10 cellular contexts compared by ENCODE assay signal in the genomic region with DNA sequence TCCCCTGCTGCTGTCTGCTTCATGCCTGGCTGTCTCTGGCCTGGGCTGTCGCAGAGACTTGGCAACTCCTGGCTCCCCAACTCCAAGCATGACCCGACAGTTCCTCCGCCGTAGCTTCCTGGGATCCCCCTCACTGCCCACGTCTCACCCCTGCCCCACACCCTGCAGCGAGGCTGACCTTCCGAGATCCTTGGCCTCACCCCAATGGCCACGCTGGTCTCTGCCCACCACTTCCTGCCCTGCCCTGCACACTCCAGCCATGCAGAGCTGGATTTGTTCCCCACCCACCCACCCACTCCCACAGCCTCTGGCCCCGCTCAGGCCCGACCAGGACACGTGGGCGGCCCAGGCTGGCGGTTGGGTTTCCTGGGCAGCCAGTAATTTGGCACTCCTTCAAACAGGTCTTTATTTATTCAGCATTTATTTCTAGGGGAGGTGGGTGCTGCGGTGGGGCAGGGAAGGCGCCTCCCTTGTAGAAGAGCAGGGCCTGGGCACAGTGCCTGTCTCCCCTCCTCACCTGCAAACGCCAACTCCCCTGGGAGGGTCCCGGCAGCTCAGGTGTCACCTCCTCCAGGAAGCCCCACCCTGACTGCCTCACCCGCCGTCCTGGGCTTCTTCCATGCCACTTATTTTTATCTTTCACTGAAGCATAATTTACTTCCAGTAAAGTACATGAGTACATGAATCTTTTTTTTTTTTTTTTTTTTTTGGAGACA. TPM values are rescaled to one million over a fixed set of nuclear protein-coding genes. Genes with fewer than 3 reads are reported as not detected.
A peak's percentile ranks its signal among the peaks of the same experiment; 100 is the strongest.
DNase-seq lines count a peak whose midpoint lies in the region; ATAC-seq and TF ChIP-seq lines count a peak whose summit lies in the region.
"Had no signal": no experiment of that assay in that cellular context is flagged by ENCODE, and none has a peak within 500 bp of the region (broad histone marks: within the 10 kb centered on the region; RNA-seq: fewer than 3 reads in every experiment).

No MANE protein-coding gene starts in this region.

- H3K27ac ChIP-seq in osteoblast (ENCODE audit: low read depth, low read length) = peak overlapping the region; percentile 99
- H3K27ac ChIP-seq: KMS-11 had no signal

- H3K4me2 ChIP-seq in osteoblast (ENCODE audit: insufficient read depth, low read length) = peak overlapping the region; percentile 79
- H3K4me2 ChIP-seq: KMS-11 had no signal

- intact Hi-C loops in dendritic cell treated with granulocyte-macrophage colony-stimulating factor and Interleukin-4, amounts not matched to agents 40 ng/mL and 50 ng/mL, for 4 days (cut with micrococcal nuclease) = no loop called here
- intact Hi-C loops in activated T-helper 1 cell treated with anti-CD3 and anti-CD28 coated beads, Interleukin-12 subunit alpha, Interleukin-12 subunit beta, Interleukin-2, Interleukin-4 antibody, amounts not matched to agents 30 ng/mL and 10 ng/mL and 1 ng/mL, durations not matched to agents 14 hours and 24 hours and 36 hours (cut with micrococcal nuclease) = no loop called here

- DNase-seq in Caki2 (ENCODE audit: low read depth) (peak; percentile 75), NCI-H2171 (lab: John Stamatoyannopoulos, UW) (peak; percentile 72), osteoblast (ENCODE audit: insufficient read length, low spot score, missing footprints) (peak; percentile 88)
- no peak for DNase-seq in activated T-helper 1 cell treated with anti-CD3 and anti-CD28 coated beads, Interleukin-12 subunit alpha, Interleukin-12 subunit beta, Interleukin-2, Interleukin-4 antibody, amounts not matched to agents 30 ng/mL and 10 ng/mL and 1 ng/mL, durations not matched to agents 14 hours and 24 hours and 36 hours (ENCODE audit: low spot score)
- DNase-seq in natural killer cell treated with Interleukin-12 subunit alpha and Interleukin-12 subunit beta and Interleukin-15 and Interleukin-18, amount 100 ng/mL, for 72 hours (ENCODE audit: low spot score) = no peak
- DNase-seq: posterior cingulate gyrus had no signal

- in situ Hi-C loops in Caki2 (cut with HindIII; ENCODE audit: low pct_unique_long_range_greater_than_20kb, low sequenced_read_pairs) = no loop called here

- no peaks in the 10 kb centered on the region for H4K20me1 ChIP-seq in osteoblast (ENCODE audit: insufficient read depth, low read length)

- peaks cover 32% of the 10 kb centered on the region for H3K27me3 Mint-ChIP-seq in dendritic cell treated with granulocyte-macrophage colony-stimulating factor and Interleukin-4, amounts not matched to agents 40 ng/mL and 50 ng/mL, for 4 days
- no peaks in the 10 kb centered on the region for H3K27me3 Mint-ChIP-seq in activated T-helper 1 cell treated with anti-CD3 and anti-CD28 coated beads, Interleukin-12 subunit alpha, Interleukin-12 subunit beta, Interleukin-2, Interleukin-4 antibody, amounts not matched to agents 30 ng/mL and 10 ng/mL and 1 ng/mL, durations not matched to agents 14 hours and 24 hours and 36 hours (ENCODE audit: insufficient read depth)
- H3K27me3 Mint-ChIP-seq in natural killer cell treated with Interleukin-12 subunit alpha and Interleukin-12 subunit beta and Interleukin-15 and Interleukin-18, amount 100 ng/mL, for 72 hours = peaks cover 4 to 7% of the 10 kb centered on the region in 2 donors

- H3K4me1 Mint-ChIP-seq in dendritic cell treated with granulocyte-macrophage colony-stimulating factor and Interleukin-4, amounts not matched to agents 40 ng/mL and 50 ng/mL, for 4 days (ENCODE audit: low read depth) = peaks cover 69% of the 10 kb centered on the region
- no peaks in the 10 kb centered on the region for H3K4me1 Mint-ChIP-seq in activated T-helper 1 cell treated with anti-CD3 and anti-CD28 coated beads, Interleukin-12 subunit alpha, Interleukin-12 subunit beta, Interleukin-2, Interleukin-4 antibody, amounts not matched to agents 30 ng/mL and 10 ng/mL and 1 ng/mL, durations not matched to agents 14 hours and 24 hours and 36 hours (ENCODE audit: low read depth)
- H3K4me1 Mint-ChIP-seq in natural killer cell treated with Interleukin-12 subunit alpha and Interleukin-12 subunit beta and Interleukin-15 and Interleukin-18, amount 100 ng/mL, for 72 hours (ENCODE audit: low read depth in 2 of 2) = peaks cover 0 to 8% of the 10 kb centered on the region in 2 donors

- H3K9me3 ChIP-seq in osteoblast (ENCODE audit: low read depth, low read length) = no peaks in the 10 kb centered on the region

- H3K36me3 ChIP-seq in osteoblast (ENCODE audit: insufficient read depth, low read length) = no peaks in the 10 kb centered on the region

- no peak overlapping the region for H2AFZ ChIP-seq in osteoblast (ENCODE audit: low read length)

- H3K27ac Mint-ChIP-seq in dendritic cell treated with granulocyte-macrophage colony-stimulating factor and Interleukin-4, amounts not matched to agents 40 ng/mL and 50 ng/mL, for 4 days = peak overlapping the region; percentile 45
- no peak overlapping the region for H3K27ac Mint-ChIP-seq in activated T-helper 1 cell treated with anti-CD3 and anti-CD28 coated beads, Interleukin-12 subunit alpha, Interleukin-12 subunit beta, Interleukin-2, Interleukin-4 antibody, amounts not matched to agents 30 ng/mL and 10 ng/mL and 1 ng/mL, durations not matched to agents 14 hours and 24 hours and 36 hours
- no peak overlapping the region for H3K27ac Mint-ChIP-seq in natural killer cell treated with Interleukin-12 subunit alpha and Interleukin-12 subunit beta and Interleukin-15 and Interleukin-18, amount 100 ng/mL, for 72 hours

- H3K27me3 ChIP-seq in osteoblast (ENCODE audit: insufficient read depth, low read length) = no peaks in the 10 kb centered on the region

- peak overlapping the region; percentile 63 for H3K4me3 ChIP-seq in osteoblast (ENCODE audit: insufficient read depth, low read length)

- H3K36me3 Mint-ChIP-seq in dendritic cell treated with granulocyte-macrophage colony-stimulating factor and Interleukin-4, amounts not matched to agents 40 ng/mL and 50 ng/mL, for 4 days (ENCODE audit: low read depth) = no peaks in the 10 kb centered on the region
- H3K36me3 Mint-ChIP-seq in activated T-helper 1 cell treated with anti-CD3 and anti-CD28 coated beads, Interleukin-12 subunit alpha, Interleukin-12 subunit beta, Interleukin-2, Interleukin-4 antibody, amounts not matched to agents 30 ng/mL and 10 ng/mL and 1 ng/mL, durations not matched to agents 14 hours and 24 hours and 36 hours (ENCODE audit: low read depth) = no peaks in the 10 kb centered on the region
- H3K36me3 Mint-ChIP-seq in natural killer cell treated with Interleukin-12 subunit alpha and Interleukin-12 subunit beta and Interleukin-15 and Interleukin-18, amount 100 ng/mL, for 72 hours = no peaks in the 10 kb centered on the region

- peaks cover 41% of the 10 kb centered on the region for H3K79me2 ChIP-seq in osteoblast (ENCODE audit: insufficient read depth, low read length)

- H3K4me1 ChIP-seq in osteoblast (ENCODE audit: insufficient read depth, low read length) = peaks cover 74% of the 10 kb centered on the region

- ATAC-seq in HG03095 (IDR thresholded peaks at IDR 0.05; ENCODE audit: unreplicated experiment) (no peak), GM21717 (IDR thresholded peaks at IDR 0.05; ENCODE audit: unreplicated experiment) (no peak)
- no peak for ATAC-seq in natural killer cell treated with Interleukin-12 subunit alpha and Interleukin-12 subunit beta and Interleukin-15 and Interleukin-18, amount 100 ng/mL, for 72 hours

- H3K4me3 Mint-ChIP-seq in dendritic cell treated with granulocyte-macrophage colony-stimulating factor and Interleukin-4, amounts not matched to agents 40 ng/mL and 50 ng/mL, for 4 days = peak overlapping the region; percentile 18
- no peak overlapping the region for H3K4me3 Mint-ChIP-seq in activated T-helper 1 cell treated with anti-CD3 and anti-CD28 coated beads, Interleukin-12 subunit alpha, Interleukin-12 subunit beta, Interleukin-2, Interleukin-4 antibody, amounts not matched to agents 30 ng/mL and 10 ng/mL and 1 ng/mL, durations not matched to agents 14 hours and 24 hours and 36 hours
- H3K4me3 Mint-ChIP-seq in natural killer cell treated with Interleukin-12 subunit alpha and Interleukin-12 subunit beta and Interleukin-15 and Interleukin-18, amount 100 ng/mL, for 72 hours = no peak overlapping the region

- no peak for TF ChIP-seq CTCF in osteoblast (IDR thresholded peaks at IDR 0.05; ENCODE audit: extremely low read depth, low read depth, low read length)

- H3K9me3 Mint-ChIP-seq in dendritic cell treated with granulocyte-macrophage colony-stimulating factor and Interleukin-4, amounts not matched to agents 40 ng/mL and 50 ng/mL, for 4 days = no peaks in the 10 kb centered on the region
- no peaks in the 10 kb centered on the region for H3K9me3 Mint-ChIP-seq in activated T-helper 1 cell treated with anti-CD3 and anti-CD28 coated beads, Interleukin-12 subunit alpha, Interleukin-12 subunit beta, Interleukin-2, Interleukin-4 antibody, amounts not matched to agents 30 ng/mL and 10 ng/mL and 1 ng/mL, durations not matched to agents 14 hours and 24 hours and 36 hours
- H3K9me3 Mint-ChIP-seq in natural killer cell treated with Interleukin-12 subunit alpha and Interleukin-12 subunit beta and Interleukin-15 and Interleukin-18, amount 100 ng/mL, for 72 hours = no peaks in the 10 kb centered on the region

RNA-seq across cellular contexts. Expression of gene GTF2IRD1, which starts 25.5 kb away (rescaled TPM):
- total RNA-seq in Caki2 (2014; rRNA removed; shearing (Covaris generic); ENCODE audit: low replicate concordance) = 25.1 and 33.4 TPM in 2 replicates
- total RNA-seq in osteoblast = 15.9 and 18.6 TPM in 2 replicates
- total RNA-seq in activated T-helper 1 cell treated with anti-CD3 and anti-CD28 coated beads, Interleukin-12 subunit alpha, Interleukin-12 subunit beta, Interleukin-2, Interleukin-4 antibody, amounts not matched to agents 30 ng/mL and 10 ng/mL and 1 ng/mL, durations not matched to agents 14 hours and 24 hours and 36 hours = 0.96 and 1.6 TPM in 2 replicates
- not detected for total RNA-seq in natural killer cell treated with Interleukin-12 subunit alpha and Interleukin-12 subunit beta and Interleukin-15 and Interleukin-18, amount 100 ng/mL, for 72 hours

Comparison
In these comparisons a context has a peak if more than half of its experiments do, and no peak if none do; other contexts are left out.
1. DNase-seq: peak in Caki2 (single experiment), NCI-H2171 (single experiment) and osteoblast (single experiment); none in activated T-helper 1 cell treated with anti-CD3 and anti-CD28 coated beads, Interleukin-12 subunit alpha, Interleukin-12 subunit beta, Interleukin-2, Interleukin-4 antibody, amounts not matched to agents 30 ng/mL and 10 ng/mL and 1 ng/mL, durations not matched to agents 14 hours and 24 hours and 36 hours (single experiment) and natural killer cell treated with Interleukin-12 subunit alpha and Interleukin-12 subunit beta and Interleukin-15 and Interleukin-18, amount 100 ng/mL, for 72 hours (single experiment).